Comparison of ENCODE assay signal across 24 cellular contexts in the genomic region with DNA sequence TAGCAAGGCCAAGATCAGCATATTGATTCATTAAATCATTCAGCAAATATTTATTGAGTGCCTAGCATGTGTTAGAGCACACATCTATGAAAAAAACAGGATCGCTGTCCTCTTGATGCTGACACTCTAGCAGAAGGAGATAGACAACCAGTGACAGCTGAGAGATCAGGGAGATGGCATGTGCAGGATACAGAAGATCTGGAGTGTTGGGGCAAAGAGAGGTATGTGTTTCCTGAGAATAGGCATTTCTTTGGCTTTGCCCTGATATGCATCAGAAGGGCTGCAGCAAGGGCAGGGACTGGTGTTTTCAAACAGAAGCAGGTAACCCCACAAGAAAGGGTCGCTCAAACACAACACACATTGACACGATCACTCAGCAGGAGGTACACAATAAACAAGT.
"Had no signal": no experiment of that assay in that cellular context is flagged by ENCODE, and none has a peak within 500 bp of the region (broad histone marks: within the 10 kb centered on the region; RNA-seq: fewer than 3 reads in every experiment).

No MANE protein-coding gene starts in this region.

- H3K9me3 ChIP-seq: suprapubic skin, testis, thoracic aorta, thyroid gland, tibial artery, transverse colon, upper lobe of left lung, upper lobe of right lung, uterus, vagina had no signal

- H3K27ac ChIP-seq: stomach, suprapubic skin, testis, thoracic aorta, thyroid gland, tibial artery, transverse colon, upper lobe of left lung, upper lobe of right lung, uterus, vagina had no signal

- H3K4me1 ChIP-seq: stomach, testis, thyroid gland, transverse colon, upper lobe of left lung, upper lobe of right lung, uterus had no signal

- H3K4me3 ChIP-seq: stomach, suprapubic skin, testis, thoracic aorta, thyroid gland, tibial artery, transverse colon, upper lobe of left lung, upper lobe of right lung, uterus, vagina had no signal

- DNase-seq: stimulated activated CD4-positive, alpha-beta T cell treated with anti-CD3 and anti-CD28 coated beads, Interleukin-2, amount 100 ng/mL, for 48 hours; stimulated activated CD4-positive, alpha-beta T cell treated with anti-CD3 and anti-CD28 coated beads, Interleukin-4, amount 100 ng/mL, for 1 hour; stimulated activated CD4-positive, alpha-beta T cell treated with anti-CD3 and anti-CD28 coated beads, Interleukin-4, amount 100 ng/mL, for 24 hours; stimulated activated CD4-positive, alpha-beta T cell treated with anti-CD3 and anti-CD28 coated beads, Interleukin-4, amount 100 ng/mL, for 4 hours; stimulated activated CD8-positive, alpha-beta memory T cell treated with anti-CD3 and anti-CD28 coated beads, Interleukin-4, amount 100 ng/mL, for 48 hours; stimulated activated naive B cell treated with anti-CD40 and anti-IgM and Interleukin-4, amounts not matched to agents 10 μg/mL and 1 μg/mL and 100 μg/mL, for 72 hours; stimulated activated naive CD4-positive, alpha-beta T cell; stimulated activated naive CD4-positive, alpha-beta T cell treated with Interleukin-2 at 50 U/mL for 16 hours; stimulated activated naive CD8-positive, alpha-beta T cell treated with anti-CD3 and anti-CD28 coated beads, Interleukin-15, amount 100 ng/mL, for 72 hours; stimulated activated naive CD8-positive, alpha-beta T cell treated with anti-CD3 and anti-CD28 coated beads, Interleukin-15, Interleukin-2, amounts not matched to agents 100 U/mL and 50 U/mL, for 24 hours; stomach; substantia nigra; testis; thyroid gland; tibial artery; transverse colon; trophoblast cell; upper lobe of left lung; upper lobe of right lung; uterus had no signal

- FAIRE-seq: urothelium cell line had no signal

- H3K27me3 ChIP-seq: stomach, suprapubic skin, testis, thyroid gland, tibial artery, transverse colon, upper lobe of left lung, upper lobe of right lung, uterus, vagina had no signal

- H3K36me3 ChIP-seq: stomach, suprapubic skin, thoracic aorta, thyroid gland, tibial artery, transverse colon, upper lobe of left lung, upper lobe of right lung, uterus, vagina had no signal
